8 cellular contexts compared by ENCODE assay signal in the genomic region with DNA sequence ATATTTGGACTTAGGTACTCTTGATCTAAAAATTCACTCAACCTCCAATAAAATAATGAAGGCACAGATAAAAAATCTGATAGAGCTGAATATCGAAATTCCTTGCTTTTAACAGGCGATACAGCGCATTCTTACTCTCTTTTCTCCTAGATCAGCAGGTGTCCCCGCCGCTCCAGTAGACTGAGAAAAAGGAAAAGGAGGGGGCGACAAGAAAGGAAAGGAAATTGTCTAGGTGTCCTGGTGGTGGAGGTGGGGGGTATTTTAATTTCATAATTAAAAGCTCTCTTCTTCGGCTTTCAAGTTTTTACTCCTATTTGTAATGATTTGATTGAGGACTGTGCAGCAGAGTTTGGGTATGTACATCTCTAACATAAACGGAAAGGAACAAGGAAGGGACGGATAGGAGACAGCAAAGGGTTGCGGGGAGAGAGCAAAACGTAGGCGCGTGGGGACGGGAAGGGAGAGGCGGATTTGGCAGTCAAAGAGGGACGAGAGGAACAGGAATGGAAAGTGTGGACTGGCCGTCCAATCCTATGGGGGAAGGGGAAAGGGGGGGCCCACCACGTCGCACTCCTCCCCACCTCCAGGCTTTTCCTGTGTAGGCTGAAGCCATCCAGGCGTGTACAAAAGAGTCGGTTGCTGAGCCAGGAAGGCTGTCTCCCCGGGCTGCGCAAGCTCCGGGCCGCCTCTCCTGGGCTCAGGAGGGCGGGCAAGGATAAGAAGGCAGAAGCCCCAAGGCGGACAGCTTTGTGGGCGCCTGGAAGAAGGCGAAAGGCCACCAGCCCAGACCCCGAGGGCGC. TPM values are rescaled to one million over a fixed set of nuclear protein-coding genes. Genes with fewer than 3 reads are reported as not detected.
DNase-seq lines count a peak whose midpoint lies in the region; TF ChIP-seq lines count a peak whose summit lies in the region.

No MANE protein-coding gene starts in this region.

- H3K4me2 ChIP-seq in MM.1S (ENCODE audit: low read depth, low read length) (peak overlapping the region; percentile 76), skeletal muscle satellite cell (ENCODE audit: low read length) (peak overlapping the region; percentile 94)

- H3K9ac ChIP-seq in MM.1S (ENCODE audit: low read length) (peak overlapping the region; percentile 97), skeletal muscle satellite cell (ENCODE audit: low read depth, low read length) (peak overlapping the region; percentile 96)

- no peaks in the 10 kb centered on the region for H4K20me1 ChIP-seq in MM.1S (ENCODE audit: insufficient read depth, low read length)

- peak overlapping the region; percentile 82 for H3K27ac ChIP-seq in MM.1S (ENCODE audit: low read length)

- H3K9me3 ChIP-seq in MM.1S (replicated peaks; ENCODE audit: insufficient read depth, low read length) (no peaks in the 10 kb centered on the region), skeletal muscle satellite cell (replicated peaks; ENCODE audit: low read length) (no peaks in the 10 kb centered on the region)

- peaks cover 34% of the 10 kb centered on the region for H3K79me2 ChIP-seq in MM.1S (ENCODE audit: low read length)

- CTCF ChIA-PET in HEK293T (lab: Yijun Ruan, JAX): no interaction called here

- peak overlapping the region; percentile 98 for H2AFZ ChIP-seq in MM.1S (ENCODE audit: low read length)

- no peaks in the 10 kb centered on the region for H3K36me3 ChIP-seq in MM.1S (replicated peaks; ENCODE audit: insufficient read depth, low read length)
- H3K36me3 ChIP-seq in skeletal muscle satellite cell (ENCODE audit: insufficient read depth, low read length): no peaks in the 10 kb centered on the region

- H3K4me3 ChIP-seq in MM.1S (ENCODE audit: low read length): peak overlapping the region; percentile 92
- peak overlapping the region; percentile 90 for H3K4me3 ChIP-seq in skeletal muscle satellite cell (ENCODE audit: low read length)

- H3F3A ChIP-seq in MM.1S (ENCODE audit: insufficient read depth, low read length): peaks cover 4% of the 10 kb centered on the region; the same call in 1 of the 2 replicates

- H3K27me3 ChIP-seq in MM.1S (replicated peaks; ENCODE audit: insufficient read depth, low read length) (no peaks in the 10 kb centered on the region), skeletal muscle satellite cell (ENCODE audit: control insufficient read depth, insufficient read depth, low read length) (no peaks in the 10 kb centered on the region)

- POLR2A ChIA-PET in HEK293T (lab: Yijun Ruan, JAX): interaction anchor here (0.6 to 1.4 kb wide), 4 partner anchors 10 to 22 kb away, joined by 3 to 4 read pairs (median 3); no protein-coding TSS in a partner anchor

- H3K9me2 ChIP-seq in MM.1S (replicated peaks; ENCODE audit: insufficient read depth, low read length): no peaks in the 10 kb centered on the region

- DNase-seq in activated CD4-positive, CD25-positive, alpha-beta regulatory T cell (lab: John Stamatoyannopoulos, UW): peak in 3 of 4 experiments; percentile 17 to 36 (median 22)
- no peak for DNase-seq in activated CD4-positive, CD25-positive, alpha-beta regulatory T cell treated with anti-CD3 and anti-CD28 coated beads, Interleukin-2, amount 50 U/mL, for 72 hours
- DNase-seq in HEK293T (ENCODE audit: extremely low spot score) (peak; percentile 54), MM.1S (peak; percentile 41), SK-N-DZ (ENCODE audit: low spot score) (peak; percentile 82), inferior parietal cortex (ENCODE audit: extremely low spot score) (peak; percentile 70)
- DNase-seq in central memory CD4-positive, alpha-beta T cell: peak; percentile 40

- H3K4me1 ChIP-seq in MM.1S (ENCODE audit: low read length): 0 out of 2 replicates have a peak, but pooled peaks cover 7% of the 10 kb centered on the region
- peaks cover 11% of the 10 kb centered on the region for H3K4me1 ChIP-seq in skeletal muscle satellite cell (ENCODE audit: control insufficient read depth, insufficient read depth, low read length)

- TF ChIP-seq CTCF in MM.1S (IDR thresholded peaks at IDR 0.05; ENCODE audit: low read length): no peak

TF ChIP-seq in HEK293T, 16 proteins besides CTCF, POLR2A, EP300 and RAD21:
- TF ChIP-seq ELF4 (IDR thresholded peaks at IDR 0.05) (peak; percentile 30; the same call in 1 of the 2 replicates), FOXM1 (IDR thresholded peaks at IDR 0.05; ENCODE audit: borderline replicate concordance) (peak; percentile 88; the same call in 1 of the 2 replicates), L3MBTL2 (conservative IDR thresholded peaks at IDR 0.05) (no peak)
- TF ChIP-seq, protein P1, sequence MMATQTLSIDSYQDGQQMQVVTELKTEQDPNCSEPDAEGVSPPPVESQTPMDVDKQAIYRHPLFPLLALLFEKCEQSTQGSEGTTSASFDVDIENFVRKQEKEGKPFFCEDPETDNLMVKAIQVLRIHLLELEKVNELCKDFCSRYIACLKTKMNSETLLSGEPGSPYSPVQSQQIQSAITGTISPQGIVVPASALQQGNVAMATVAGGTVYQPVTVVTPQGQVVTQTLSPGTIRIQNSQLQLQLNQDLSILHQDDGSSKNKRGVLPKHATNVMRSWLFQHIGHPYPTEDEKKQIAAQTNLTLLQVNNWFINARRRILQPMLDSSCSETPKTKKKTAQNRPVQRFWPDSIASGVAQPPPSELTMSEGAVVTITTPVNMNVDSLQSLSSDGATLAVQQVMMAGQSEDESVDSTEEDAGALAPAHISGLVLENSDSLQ (IDR thresholded peaks at IDR 0.05): no peak

RNA-seq across cellular contexts. Expression of gene HECTD2, which starts 0.9 kb away (rescaled TPM):
- 19.5 and 20.5 TPM in 2 replicates for polyA plus RNA-seq in SK-N-DZ (2014; cell fraction: cytosol; rRNA removed)
- polyA plus RNA-seq in SK-N-DZ (2014; cell fraction: nucleus; rRNA removed): 40.3 and 45.1 TPM in 2 replicates
- 5.8 and 6.6 TPM in 2 replicates for total RNA-seq in skeletal muscle satellite cell (2012; rRNA removed)
